ENCODE assay signal across 16 cellular contexts in the genomic region with DNA sequence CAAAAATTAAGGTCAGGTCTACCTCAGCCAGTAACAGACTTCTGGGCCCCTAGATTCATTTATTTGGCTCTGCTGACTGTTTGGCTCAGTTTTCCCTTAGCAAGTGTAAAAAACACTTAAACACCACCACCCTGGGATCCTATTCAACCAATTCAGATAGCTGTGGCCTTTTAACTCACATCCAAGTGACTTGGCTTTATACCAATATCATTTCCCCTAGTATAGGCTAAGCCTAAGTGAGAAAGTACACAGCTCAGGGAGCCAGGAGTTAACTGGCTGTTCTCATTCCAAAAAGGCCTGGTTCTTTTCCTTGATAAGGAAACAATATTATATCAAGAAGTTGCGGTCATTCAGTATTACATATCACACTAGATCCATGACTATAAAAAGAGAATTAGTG.
"Had no signal": no experiment of that assay in that cellular context is flagged by ENCODE, and none has a peak within 500 bp of the region (broad histone marks: within the 10 kb centered on the region; RNA-seq: fewer than 3 reads in every experiment).

No MANE protein-coding gene starts in this region.

- H3K9me3 ChIP-seq: gastrocnemius medialis, tibial nerve, vagina had no signal

- H3K27me3 ChIP-seq: gastrocnemius medialis, tibial nerve, vagina had no signal

- H3K4me1 ChIP-seq: vagina had no signal

- ATAC-seq: activated T-helper 17 cell treated with anti-CD3 and anti-CD28 coated beads, Interleukin-2, amount 50 U/mL, for 72 hours; gastrocnemius medialis; left colon had no signal

- FAIRE-seq: astrocyte, bronchial epithelial cell had no signal

- H3K9me3 Mint-ChIP-seq: activated T-helper 17 cell treated with anti-CD3 and anti-CD28 coated beads, Interleukin-2, amount 50 U/mL, for 72 hours had no signal

- H3K4me3 Mint-ChIP-seq: activated T-helper 17 cell treated with anti-CD3 and anti-CD28 coated beads, Interleukin-2, amount 50 U/mL, for 72 hours had no signal

- H3K36me3 ChIP-seq: gastrocnemius medialis, vagina had no signal

- H3K27ac Mint-ChIP-seq: activated T-helper 17 cell treated with anti-CD3 and anti-CD28 coated beads, Interleukin-2, amount 50 U/mL, for 72 hours had no signal

- H3K27ac ChIP-seq: gastrocnemius medialis, vagina had no signal

- DNase-seq: activated CD4-positive, alpha-beta T cell treated with anti-CD3 and anti-CD28 coated beads for 1 hour; activated CD4-positive, alpha-beta T cell treated with anti-CD3 and anti-CD28 coated beads, Interleukin-2, amount 50 U/mL, for 4 hours; activated naive CD4-positive, alpha-beta T cell treated with Interleukin-2 at 50 U/mL for 16 hours; dermis blood vessel endothelial cell; gastrocnemius medialis; left colon; mammary epithelial cell; stimulated activated CD4-positive, alpha-beta T cell treated with anti-CD3 and anti-CD28 coated beads, Interleukin-15, amount 100 ng/mL, for 24 hours; stimulated activated CD4-positive, alpha-beta T cell treated with anti-CD3 and anti-CD28 coated beads, Interleukin-4, amount 100 ng/mL, for 1 hour; stimulated activated naive CD4-positive, alpha-beta T cell; substantia nigra had no signal

- H3K27me3 Mint-ChIP-seq: activated T-helper 17 cell treated with anti-CD3 and anti-CD28 coated beads, Interleukin-2, amount 50 U/mL, for 72 hours had no signal

- H3K4me3 ChIP-seq: gastrocnemius medialis, tibial nerve, vagina had no signal
